In genomic region chr14:73753043-73753886, GRCh38 we compare ENCODE assay signal across 8 cellular contexts. TPM values are rescaled to one million over a fixed set of nuclear protein-coding genes. Genes with fewer than 3 reads are reported as not detected.
DNase-seq lines count a peak whose midpoint lies in the region; ATAC-seq, FAIRE-seq and TF ChIP-seq lines count a peak whose summit lies in the region.

No MANE protein-coding gene starts in this region.

- TSS peak; percentile 20 for BruUV-seq in endothelial cell of umbilical vein (replicated peaks; lab: Mats Ljungman, UMichigan)

- H3K9me3 ChIP-seq in GM23248 (ENCODE audit: low read depth) (no peaks in the 10 kb centered on the region), endothelial cell of umbilical vein (replicated peaks; ENCODE audit: control insufficient read depth, insufficient read depth, low read length) (no peaks in the 10 kb centered on the region)

- POLR2A ChIA-PET in T-cell (lab: Charles Lee), result interaction anchor here in 1 of 2 donors (0.7 kb wide), 1 partner anchor 143 kb away, joined by 18 read pairs; no protein-coding TSS in a partner anchor
- POLR2A ChIA-PET in endothelial cell of umbilical vein (lab: Charles Lee), result interaction anchor here (0.6 to 4.0 kb wide), 6 partner anchors 9 to 36 kb away, joined by 3 to 31 read pairs (median 4); no protein-coding TSS in a partner anchor

- H3K27me3 ChIP-seq in GM23248 (replicated peaks; ENCODE audit: insufficient read depth) (no peaks in the 10 kb centered on the region), endothelial cell of umbilical vein (ENCODE audit: control insufficient read depth in 2 of 2, insufficient read depth in 2 of 2, low read length in 2 of 2) (no peaks in the 10 kb centered on the region), H7 (ENCODE audit: control insufficient read depth, insufficient read depth, low read length) (no peaks in the 10 kb centered on the region)

- in situ Hi-C loops in GM23248 (cut with MboI), result no loop called here

- dilution Hi-C loops in endothelial cell of umbilical vein (cut with MboI; ENCODE audit: extremely low pct_ligation_motif_present, low sequenced_read_pairs), result no loop called here

- H3K4me3 Mint-ChIP-seq in T-cell, result peak overlapping the region; percentile 78 to 87 (median 85)

- no peaks in the 10 kb centered on the region for H3K27me3 Mint-ChIP-seq in T-cell

- H2AFZ ChIP-seq in GM23248, result no peak overlapping the region
- no peak overlapping the region for H2AFZ ChIP-seq in endothelial cell of umbilical vein (ENCODE audit: low read depth, low read length)

- CTCF ChIA-PET in T-cell (lab: Charles Lee) (interaction anchor here (0.5 to 2.6 kb wide), 11 partner anchors 9 to 115 kb away, joined by 3 to 9 read pairs (median 4); partner anchors contain the start of gene PNMA1 (in 1 of the 2)), endothelial cell of umbilical vein (lab: Charles Lee) (interaction anchor here (0.7 to 10.8 kb wide), 8 partner anchors 11 to 293 kb away, joined by 3 to 245 read pairs (median 12); no protein-coding TSS in a partner anchor)

- H3K4me1 Mint-ChIP-seq in T-cell, result peaks cover 98 to 100% (median 100%) of the 10 kb centered on the region in 3 donors

- WGBS in GM23248 (ENCODE audit: low coverage in 1 of 2, low lambda C conversion rate in 2 of 2, missing lambda C conversion rate in 2 of 2), 2 experiments, result 51 to 56% methylated on average over 9 of the region's 9 CpGs

- H4K20me1 ChIP-seq in GM23248 (ENCODE audit: insufficient read depth) (peaks cover 14% of the 10 kb centered on the region), endothelial cell of umbilical vein (replicated peaks; ENCODE audit: control insufficient read depth, extremely low read depth, insufficient read depth, low read length) (no peaks in the 10 kb centered on the region)

- H3K79me2 ChIP-seq in GM23248 (ENCODE audit: insufficient read depth) (peaks cover 94% of the 10 kb centered on the region), endothelial cell of umbilical vein (ENCODE audit: control insufficient read depth, insufficient read depth, low read length) (peaks cover 89% of the 10 kb centered on the region)

- intact Hi-C loops in endothelial cell of umbilical vein (cut with micrococcal nuclease), result loop anchor here (1.0 to 5.0 kb wide), 8 partner anchors 12 to 134 kb away; partner anchors contain the start of genes PNMA1 and ZNF410

- H3K4me1 ChIP-seq in GM23248 (ENCODE audit: insufficient read depth) (peaks cover 67% of the 10 kb centered on the region), endothelial cell of umbilical vein (ENCODE audit: control insufficient read depth, extremely low read depth, insufficient read depth, low read length) (peaks cover 84% of the 10 kb centered on the region)

- peak; percentile 100 for FAIRE-seq in endothelial cell of umbilical vein (lab: Jason Lieb, UNC)

- H3K27ac ChIP-seq in GM23248 (peak overlapping the region; percentile 94), endothelial cell of umbilical vein (ENCODE audit: insufficient read depth, low read depth, low read length) (peak overlapping the region; percentile 99)

- no peaks in the 10 kb centered on the region for H3K9me3 Mint-ChIP-seq in T-cell

- ATAC-seq in T-cell (replicated peaks in 1 of 4) (peak; percentile 46 to 65 (median 51)), omental fat pad (ENCODE audit: low FRiP score) (peak; percentile 35), GM18909 (IDR thresholded peaks at IDR 0.05; ENCODE audit: poor library complexity, unreplicated experiment) (no peak)

- H3K4me3 ChIP-seq in GM23248 (peak overlapping the region; percentile 62), endothelial cell of umbilical vein (replicated peaks in 1 of 3; ENCODE audit: insufficient read depth in 1 of 3, low read depth in 1 of 3, low read length in 3 of 3) (no peak overlapping the region), H7 (ENCODE audit: insufficient read depth, low read depth, low read length) (no peak overlapping the region)

- H3K36me3 Mint-ChIP-seq in T-cell, result peaks cover 3% of the 10 kb centered on the region

- DNase-seq in GM23248 (peak; percentile 51), T-cell (peak in 27 of 34 experiments; percentile 21 to 67 (median 49)), endothelial cell of umbilical vein (ENCODE audit: low read depth, low spot score) (peak; percentile 99), omental fat pad (ENCODE audit: low spot score) (no peak), NCI-H1436 treated with DMSO at 0.1 percent for 48 hours (lab: John Stamatoyannopoulos, UW) (no peak), NCI-H774 (lab: John Stamatoyannopoulos, UW) (no peak), H7 (no peak)

- peak overlapping the region; percentile 95 to 99 for H3K27ac Mint-ChIP-seq in T-cell

- peak overlapping the region; percentile 70 for H3K9ac ChIP-seq in GM23248
- peak overlapping the region; percentile 86 for H3K9ac ChIP-seq in endothelial cell of umbilical vein (replicated peaks; ENCODE audit: extremely low read depth, insufficient read depth, low read length)

- TF ChIP-seq CTCF in endothelial cell of umbilical vein (IDR thresholded peaks at IDR 0.05; ENCODE audit: extremely low read depth in 1 of 2, insufficient read depth in 1 of 2, low read depth in 1 of 2, low read length in 2 of 2), result no peak
- no peak for TF ChIP-seq CTCF in omental fat pad (IDR thresholded peaks at IDR 0.05)

- H3K9me1 ChIP-seq in endothelial cell of umbilical vein (replicated peaks; ENCODE audit: control insufficient read depth, extremely low read depth, insufficient read depth, low read length), result no peaks in the 10 kb centered on the region

- H3K36me3 ChIP-seq in GM23248 (ENCODE audit: low read depth) (no peaks in the 10 kb centered on the region), endothelial cell of umbilical vein (ENCODE audit: control insufficient read depth in 2 of 2, extremely low read depth in 1 of 2, insufficient read depth in 2 of 2, low read length in 2 of 2) (no peaks in the 10 kb centered on the region), H7 (replicated peaks; ENCODE audit: control insufficient read depth, insufficient read depth, low read length) (no peaks in the 10 kb centered on the region; the same call in 1 of the 2 replicates)

- no peaks in the 10 kb centered on the region for H3K9me2 ChIP-seq in GM23248 (ENCODE audit: insufficient read depth)

- peak overlapping the region; percentile 78 for H3K4me2 ChIP-seq in GM23248 (ENCODE audit: unreplicated experiment)
- peak overlapping the region; percentile 79 for H3K4me2 ChIP-seq in endothelial cell of umbilical vein (ENCODE audit: insufficient read depth, low read length)

- TF ChIP-seq POLR2A in endothelial cell of umbilical vein (IDR thresholded peaks at IDR 0.05; ENCODE audit: low read depth, low read length), result peak; percentile 81

- peaks cover 58% of the 10 kb centered on the region for H3F3A ChIP-seq in GM23248 (ENCODE audit: insufficient read depth)

TF ChIP-seq in endothelial cell of umbilical vein, 7 proteins besides CTCF, POLR2A, EP300 and RAD21:
- TF ChIP-seq MYC (IDR thresholded peaks at IDR 0.05; ENCODE audit: low read depth, low read length) (peak; percentile 54), GATA2 (IDR thresholded peaks at IDR 0.05; ENCODE audit: insufficient read depth, insufficient read length, low read depth, low read length) (peak; percentile 96), POLR2AphosphoS5 (IDR thresholded peaks at IDR 0.05; ENCODE audit: insufficient read depth, low read depth, low read length) (peak; percentile 99), FOS (IDR thresholded peaks at IDR 0.05; ENCODE audit: borderline replicate concordance, insufficient read depth, low read length) (peak; percentile 80), JUN (IDR thresholded peaks at IDR 0.05; ENCODE audit: borderline replicate concordance, insufficient read depth, insufficient read length, low read depth) (peak; percentile 94), MAX (IDR thresholded peaks at IDR 0.05; ENCODE audit: insufficient read depth, insufficient read length) (peak; percentile 37), EZH2 (IDR thresholded peaks at IDR 0.05; ENCODE audit: borderline replicate concordance, low read depth, low read length, severe bottlenecking) (no peak)

RNA-seq across cellular contexts. Expression of gene PNMA1, which starts 39.1 kb away (rescaled TPM):
- 14.2 and 18.2 TPM in 2 replicates for total RNA-seq in GM23248 (2014; rRNA removed; shearing (Covaris generic))
- 64.7 and 67.7 TPM in 2 replicates for polyA plus RNA-seq in GM23248 (2016; fragmentation: Nextera tagmentation; extraction: Ambion mirVana)
- 10 to 100 TPM; 36.2 to 57.9 (median 53.4) TPM for total RNA-seq in T-cell
- 82.4 and 82.6 TPM in 2 replicates for total RNA-seq in endothelial cell of umbilical vein
- 25.8 and 29.8 TPM in 2 replicates for polyA plus RNA-seq in endothelial cell of umbilical vein
- 33.5 and 34.9 TPM in 2 replicates for polyA plus RNA-seq in endothelial cell of umbilical vein (2011; cell fraction: cytosol; rRNA removed)
- polyA plus RNA-seq in endothelial cell of umbilical vein (2011; cell fraction: nucleus; rRNA removed), result 21.7 and 25.2 TPM in 2 replicates
- 48.9 and 63.0 TPM in 2 replicates for polyA plus RNA-seq in endothelial cell of umbilical vein (2012)
- polyA minus RNA-seq in endothelial cell of umbilical vein, result 27.9 and 28.4 TPM in 2 replicates
- 12.2 TPM for polyA minus RNA-seq in endothelial cell of umbilical vein (2011; cell fraction: cytosol; rRNA and poly(A)+ RNA removed)
- polyA minus RNA-seq in endothelial cell of umbilical vein (2011; cell fraction: nucleus; rRNA and poly(A)+ RNA removed), result 9.1 and 12.8 TPM in 2 replicates
- 10 to 100 TPM; 14.8 to 22.6 (median 20.1) TPM for total RNA-seq in omental fat pad
- total RNA-seq in H7 (2014; rRNA removed; shearing (Covaris generic)), result 18.0 and 18.1 TPM in 2 replicates

Comparison
In these comparisons a context has a peak if more than half of its experiments do, and no peak if none do; other contexts are left out.
1. DNase-seq: peak in GM23248 (single experiment), T-cell (27 of 34) and endothelial cell of umbilical vein (single experiment); none in omental fat pad (single experiment), NCI-H1436 treated with DMSO at 0.1 percent for 48 hours (single experiment), NCI-H774 (single experiment) and H7 (single experiment).